In genomic region chr14:73863209-73863608, GRCh38 we compare ENCODE assay signal across 20 cellular contexts. TPM values are rescaled to one million over a fixed set of nuclear protein-coding genes. Genes with fewer than 3 reads are reported as not detected.
DNase-seq lines count a peak whose midpoint lies in the region; ATAC-seq, FAIRE-seq and TF ChIP-seq lines count a peak whose summit lies in the region.
"Had no signal": no experiment of that assay in that cellular context is flagged by ENCODE, and none has a peak within 500 bp of the region (broad histone marks: within the 10 kb centered on the region; RNA-seq: fewer than 3 reads in every experiment).

No MANE protein-coding gene starts in this region.

- H3K27ac Mint-ChIP-seq in osteocyte (ENCODE audit: unreplicated experiment): no peak overlapping the region
- H3K27ac Mint-ChIP-seq: B cell; CD4-positive, alpha-beta T cell; CD8-positive, alpha-beta T cell had no signal

- H3K27me3 Mint-ChIP-seq in osteocyte (ENCODE audit: unreplicated experiment): no peaks in the 10 kb centered on the region
- H3K27me3 Mint-ChIP-seq: B cell; CD4-positive, alpha-beta T cell had no signal

- intact Hi-C loops in thyroid gland (cut with DNase I): no loop called here

- H3K4me3 Mint-ChIP-seq in osteocyte (ENCODE audit: unreplicated experiment): no peak overlapping the region
- H3K4me3 Mint-ChIP-seq: B cell; CD4-positive, alpha-beta T cell; CD8-positive, alpha-beta T cell had no signal

- TF ChIP-seq CTCF in osteocyte (IDR thresholded peaks at IDR 0.05) (no peak), thyroid gland (IDR thresholded peaks at IDR 0.05) (no peak)

- H3K36me3 ChIP-seq in thyroid gland: no peaks in the 10 kb centered on the region

- no peak for ATAC-seq in GM18517 (IDR thresholded peaks at IDR 0.05; ENCODE audit: unreplicated experiment)
- no peak for ATAC-seq in GM21390 (IDR thresholded peaks at IDR 0.05; ENCODE audit: unreplicated experiment)
- ATAC-seq: A549; CD8-positive, alpha-beta T cell had no signal

- DNase-seq in osteocyte (ENCODE audit: extremely low spot score, unreplicated experiment) (peak; percentile 11), thyroid gland (peak; percentile 39 to 47)
- DNase-seq: AML-193; Caco-2; Calu3; CD4-positive, alpha-beta T cell; CD8-positive, alpha-beta T cell; DMS79 treated with DMSO at 0.1 percent for 48 hours; GF-D8 had no signal

- 38 to 41% methylated on average over 2 of the region's 2 CpGs for WGBS in thyroid gland, 2 donors

- H3K36me3 Mint-ChIP-seq in osteocyte (ENCODE audit: unreplicated experiment): peaks cover 19% of the 10 kb centered on the region

- H3K9me3 Mint-ChIP-seq in osteocyte (ENCODE audit: unreplicated experiment): no peaks in the 10 kb centered on the region
- H3K9me3 Mint-ChIP-seq: CD4-positive, alpha-beta T cell; CD8-positive, alpha-beta T cell had no signal

- FAIRE-seq in islet of Langerhans (lab: Jason Lieb, UNC): peak; percentile 65
- FAIRE-seq: A549, D721Med, G401.6, GM12891 had no signal

- no peaks in the 10 kb centered on the region for H3K9me3 ChIP-seq in thyroid gland
- H3K9me3 ChIP-seq: A549; BLaER1 treated with 17β-estradiol and CSF1 and Interleukin-3, amounts not matched to agents 10 nM and 100 nM; Caco-2 had no signal

- TF ChIP-seq POLR2A in thyroid gland (IDR thresholded peaks at IDR 0.05): no peak

- no peak overlapping the region for H3K4me3 ChIP-seq in thyroid gland (replicated peaks in 1 of 3)
- H3K4me3 ChIP-seq: A549; BLaER1 treated with 17β-estradiol and CSF1 and Interleukin-3, amounts not matched to agents 10 nM and 100 nM had no signal

- no peaks in the 10 kb centered on the region for H3K27me3 ChIP-seq in thyroid gland
- H3K27me3 ChIP-seq: BLaER1 treated with 17β-estradiol and CSF1 and Interleukin-3, amounts not matched to agents 10 nM and 100 nM had no signal

- peak overlapping the region in 1 of 3 donors; percentile 11 for H3K27ac ChIP-seq in thyroid gland
- H3K27ac ChIP-seq: 22Rv1; A549; BLaER1 treated with 17β-estradiol and CSF1 and Interleukin-3, amounts not matched to agents 10 nM and 100 nM; C4-2B had no signal

- no peaks in the 10 kb centered on the region for H3K4me1 Mint-ChIP-seq in osteocyte (ENCODE audit: unreplicated experiment)
- H3K4me1 Mint-ChIP-seq: B cell had no signal

- H3K4me1 ChIP-seq in thyroid gland: no peaks in the 10 kb centered on the region
- H3K4me1 ChIP-seq: A549, Caco-2 had no signal

RNA-seq across cellular contexts. Expression of gene PTGR2, which starts 11.6 kb away (rescaled TPM):
- total RNA-seq in osteocyte (5.0 and 7.2 TPM in 2 replicates), thyroid gland (10 to 100 TPM; 16.3 to 43.3 (median 27.3) TPM)

RNA-seq across cellular contexts. Expression of gene ZNF410, which starts 23.4 kb away (rescaled TPM):
- total RNA-seq in osteocyte (41.8 and 42.2 TPM in 2 replicates), thyroid gland (10 to 100 TPM; 48.8 to 57.3 (median 51.2) TPM)
